In genomic region chr9:86945868-86946711, GRCh38 we compare ENCODE assay signal across 8 cellular contexts. TPM values are rescaled to one million over a fixed set of nuclear protein-coding genes. Genes with fewer than 3 reads are reported as not detected.
A peak's percentile ranks its signal among the peaks of the same experiment; 100 is the strongest.
DNase-seq lines count a peak whose midpoint lies in the region; ATAC-seq and TF ChIP-seq lines count a peak whose summit lies in the region.

No MANE protein-coding gene starts in this region.

- H2BK5ac ChIP-seq in mesendoderm (ENCODE audit: low read length), result no peak overlapping the region

- H3K23ac ChIP-seq in mesendoderm (ENCODE audit: low read length), result peak overlapping the region; percentile 86

- TF ChIP-seq CTCF in GM10248 (IDR thresholded peaks at IDR 0.05; ENCODE audit: control extremely low read depth, extremely low read depth, low read depth, missing control alignments), result no peak

- peak; percentile 34 for DNase-seq in GM10248 (ENCODE audit: extremely low spot score)
- peak; percentile 64 for DNase-seq in NCI-H2171 (lab: John Stamatoyannopoulos, UW)
- peak; percentile 11 for DNase-seq in activated CD8-positive, alpha-beta memory T cell treated with anti-CD3 and anti-CD28 coated beads, Interleukin-2, amount 50 U/mL, for 1 hour (ENCODE audit: extremely low read depth)
- DNase-seq in mesendoderm, result peak; percentile 77
- peak; percentile 33 to 42 for DNase-seq in stimulated activated CD8-positive, alpha-beta memory T cell treated with anti-CD3 and anti-CD28 coated beads, Interleukin-15, amount 100 ng/mL, for 4 hours (ENCODE audit: low read depth in 2 of 2)
- DNase-seq in NAMALWA (ENCODE audit: low spot score), result no peak

- H4K5ac ChIP-seq in mesendoderm (ENCODE audit: low read length), result no peak overlapping the region

- H4K8ac ChIP-seq in mesendoderm (ENCODE audit: low read depth, low read length), result no peak overlapping the region

- CTCF ChIA-PET in GM10248 (lab: Yijun Ruan, JAX), result no interaction called here

- H2BK15ac ChIP-seq in mesendoderm (replicated peaks; ENCODE audit: low read depth), result no peak overlapping the region

- H3K27me3 ChIP-seq in endocrine pancreas (ENCODE audit: control insufficient read depth, insufficient read depth, low read length) (peaks cover 13% of the 10 kb centered on the region), mesendoderm (ENCODE audit: insufficient read depth, low read length, poor library complexity) (peaks cover 6% of the 10 kb centered on the region)

- no peaks in the 10 kb centered on the region for H3K9me3 ChIP-seq in endocrine pancreas (ENCODE audit: control insufficient read depth, low read length)

- H3K4me1 ChIP-seq in endocrine pancreas (ENCODE audit: control insufficient read depth, insufficient read depth, low read length), result no peaks in the 10 kb centered on the region
- H3K4me1 ChIP-seq in mesendoderm (ENCODE audit: control insufficient read depth, low read depth, low read length), result peaks cover 8% of the 10 kb centered on the region

- H3K9ac ChIP-seq in endocrine pancreas (ENCODE audit: control insufficient read depth, insufficient read depth, low read length), result peak overlapping the region; percentile 31
- H3K9ac ChIP-seq in mesendoderm (ENCODE audit: low read length), result peak overlapping the region; percentile 71

- H3K18ac ChIP-seq in mesendoderm (ENCODE audit: low read length), result no peak overlapping the region

- no peaks in the 10 kb centered on the region for H3K36me3 ChIP-seq in endocrine pancreas (ENCODE audit: control insufficient read depth, insufficient read depth, low read length)
- H3K36me3 ChIP-seq in mesendoderm (ENCODE audit: control insufficient read depth, insufficient read depth, low read length), result no peaks in the 10 kb centered on the region

- H2AK5ac ChIP-seq in mesendoderm (ENCODE audit: low read length), result no peak overlapping the region

- no peaks in the 10 kb centered on the region for H3K79me2 ChIP-seq in mesendoderm (ENCODE audit: control insufficient read depth, insufficient read depth, low read length)

- WGBS in mesendoderm (ENCODE audit: extremely low coverage, insufficient coverage, low lambda C conversion rate), result no CpG with 5 or more reads among the region's 119 CpGs

- no peak overlapping the region for H2BK120ac ChIP-seq in mesendoderm (ENCODE audit: low read depth, low read length)

- peak overlapping the region; percentile 85 for H3K56ac ChIP-seq in mesendoderm (ENCODE audit: low read length)

- H3K4me3 ChIP-seq in endocrine pancreas (ENCODE audit: control insufficient read depth, insufficient read depth, low read length), result no peak overlapping the region
- H3K4me3 ChIP-seq in mesendoderm (ENCODE audit: low read length), result peak overlapping the region; percentile 53

- POLR2A ChIA-PET in GM10248 (lab: Yijun Ruan, JAX), result no interaction called here

- no peaks in the 10 kb centered on the region for H3K79me1 ChIP-seq in mesendoderm (ENCODE audit: low read length)

- H3K4me2 ChIP-seq in mesendoderm (ENCODE audit: low read length), result peak overlapping the region; percentile 97

- no peak overlapping the region for H3K4ac ChIP-seq in mesendoderm (ENCODE audit: low read depth, low read length)

- peak overlapping the region; percentile 85 for H3K27ac ChIP-seq in mesendoderm (ENCODE audit: low read depth, low read length)

- ATAC-seq in HG02588 (IDR thresholded peaks at IDR 0.05; ENCODE audit: unreplicated experiment), result peak; percentile 51

RNA-seq across cellular contexts. Expression of gene GAS1, which starts 1.2 kb away (rescaled TPM):
- polyA plus RNA-seq in mesendoderm (2013, experiment 1 of 2), result 0.73 TPM
- 0.59 TPM for polyA plus RNA-seq in mesendoderm (2013, experiment 2 of 2)
